Comparison of ENCODE assay signal across 10 cellular contexts in genomic region chr10:86795353-86795752, GRCh38. TPM values are rescaled to one million over a fixed set of nuclear protein-coding genes. Genes with fewer than 3 reads are reported as not detected.
A peak's percentile ranks its signal among the peaks of the same experiment; 100 is the strongest.
DNase-seq lines count a peak whose midpoint lies in the region; TF ChIP-seq lines count a peak whose summit lies in the region.
"Had no signal": no experiment of that assay in that cellular context is flagged by ENCODE, and none has a peak within 500 bp of the region (broad histone marks: within the 10 kb centered on the region; RNA-seq: fewer than 3 reads in every experiment).

No MANE protein-coding gene starts in this region.

- peaks cover 0 to 18% of the 10 kb centered on the region in 2 donors for H3K4me1 ChIP-seq in muscle layer of duodenum (ENCODE audit: control insufficient read depth in 1 of 2, insufficient read depth in 2 of 2, low read length in 2 of 2)

- CTCF ChIA-PET in activated CD4-positive, alpha-beta T cell treated with anti-CD3 and anti-CD28 coated beads, Interleukin-2, amount 10 ng/mL, durations not matched to agents 7 days and 5 days (lab: Charles Lee): interaction anchor here (1.2 kb wide), 1 partner anchor 10 kb away, joined by 3 read pairs; no protein-coding TSS in a partner anchor

- TF ChIP-seq CTCF in glutamatergic neuron (IDR thresholded peaks at IDR 0.05; ENCODE audit: partially characterized antibody, unreplicated experiment): no peak

- H3K27me3 Mint-ChIP-seq in activated CD4-positive, alpha-beta T cell treated with anti-CD3 and anti-CD28 coated beads, Interleukin-2, amount 10 ng/mL, durations not matched to agents 7 days and 5 days: no peaks in the 10 kb centered on the region
- no peaks in the 10 kb centered on the region for H3K27me3 Mint-ChIP-seq in glutamatergic neuron (ENCODE audit: unreplicated experiment)

- peaks cover 14% of the 10 kb centered on the region for H3K4me1 Mint-ChIP-seq in activated CD4-positive, alpha-beta T cell treated with anti-CD3 and anti-CD28 coated beads, Interleukin-2, amount 10 ng/mL, durations not matched to agents 7 days and 5 days
- H3K4me1 Mint-ChIP-seq in glutamatergic neuron (ENCODE audit: low read depth, unreplicated experiment): peaks cover 9% of the 10 kb centered on the region

- H3K9me3 Mint-ChIP-seq in activated CD4-positive, alpha-beta T cell treated with anti-CD3 and anti-CD28 coated beads, Interleukin-2, amount 10 ng/mL, durations not matched to agents 7 days and 5 days: no peaks in the 10 kb centered on the region
- peaks cover 2% of the 10 kb centered on the region for H3K9me3 Mint-ChIP-seq in glutamatergic neuron (ENCODE audit: unreplicated experiment)

- no peaks in the 10 kb centered on the region for H3K36me3 Mint-ChIP-seq in activated CD4-positive, alpha-beta T cell treated with anti-CD3 and anti-CD28 coated beads, Interleukin-2, amount 10 ng/mL, durations not matched to agents 7 days and 5 days (ENCODE audit: low read depth)
- no peaks in the 10 kb centered on the region for H3K36me3 Mint-ChIP-seq in glutamatergic neuron (ENCODE audit: unreplicated experiment)

- POLR2A ChIA-PET in activated CD4-positive, alpha-beta T cell treated with anti-CD3 and anti-CD28 coated beads, Interleukin-2, amount 10 ng/mL, durations not matched to agents 7 days and 5 days (lab: Charles Lee): no interaction called here

- H3K27ac Mint-ChIP-seq in activated CD4-positive, alpha-beta T cell treated with anti-CD3 and anti-CD28 coated beads, Interleukin-2, amount 10 ng/mL, durations not matched to agents 7 days and 5 days: no peak overlapping the region
- no peak overlapping the region for H3K27ac Mint-ChIP-seq in glutamatergic neuron (ENCODE audit: unreplicated experiment)

- H3K4me3 Mint-ChIP-seq in activated CD4-positive, alpha-beta T cell treated with anti-CD3 and anti-CD28 coated beads, Interleukin-2, amount 10 ng/mL, durations not matched to agents 7 days and 5 days: no peak overlapping the region
- no peak overlapping the region for H3K4me3 Mint-ChIP-seq in glutamatergic neuron (ENCODE audit: unreplicated experiment)

- H3K36me3 ChIP-seq in muscle layer of duodenum (ENCODE audit: control insufficient read depth in 1 of 2, insufficient read depth in 2 of 2, low read length in 2 of 2): no peaks in the 10 kb centered on the region

- no peaks in the 10 kb centered on the region for H3K9me3 ChIP-seq in muscle layer of duodenum (ENCODE audit: control insufficient read depth in 1 of 2, low read length in 2 of 2)

- H3K27ac ChIP-seq in muscle layer of duodenum (ENCODE audit: low read length): peak overlapping the region; percentile 5

- H3K27me3 ChIP-seq in muscle layer of duodenum (ENCODE audit: low read depth, low read length): no peaks in the 10 kb centered on the region

- H3K4me3 ChIP-seq in muscle layer of duodenum (ENCODE audit: low read depth in 1 of 2, low read length in 2 of 2): no peak overlapping the region

- DNase-seq in D341Med (ENCODE audit: low spot score) (peak; percentile 17), LHCN-M2 (ENCODE audit: low read depth) (peak; percentile 84), cerebellar cortex (ENCODE audit: low spot score) (peak; percentile 55), epidermal melanocyte (ENCODE audit: insufficient read length, low spot score) (no peak), NCI-H1694 (lab: John Stamatoyannopoulos, UW) (no peak), glutamatergic neuron (no peak)
- DNase-seq in activated CD4-positive, alpha-beta T cell treated with anti-CD3 and anti-CD28 coated beads, Interleukin-2, amount 10 ng/mL, durations not matched to agents 7 days and 5 days: no peak
- DNase-seq: cerebellar nuclear complex, posterior cingulate gyrus had no signal

RNA-seq across cellular contexts. Expression of gene BMPR1A, which starts 38.9 kb away (rescaled TPM):
- 27.0 and 28.8 TPM in 2 replicates for total RNA-seq in LHCN-M2 (2014; rRNA removed)
- 8.4 TPM for polyA plus RNA-seq in LHCN-M2 (2012)
- total RNA-seq in activated CD4-positive, alpha-beta T cell treated with anti-CD3 and anti-CD28 coated beads, Interleukin-2, amount 10 ng/mL, durations not matched to agents 7 days and 5 days: 10 to 100 TPM in 1 of 2 experiments, 1 to 10 TPM in 1; 8.9 to 11.7 TPM
- total RNA-seq in glutamatergic neuron (ENCODE audit: unreplicated experiment): 27.7 TPM

Comparison
In these comparisons a context has a peak if more than half of its experiments do, and no peak if none do; other contexts are left out.
1. DNase-seq: peak in D341Med (single experiment), LHCN-M2 (single experiment) and cerebellar cortex (single experiment); none in activated CD4-positive, alpha-beta T cell treated with anti-CD3 and anti-CD28 coated beads, Interleukin-2, amount 10 ng/mL, durations not matched to agents 7 days and 5 days (single experiment), epidermal melanocyte (single experiment), NCI-H1694 (single experiment) and glutamatergic neuron (single experiment).